Comparison of ENCODE assay signal across 10 cellular contexts in genomic region chr7:151089893-151090730, GRCh38. TPM values are rescaled to one million over a fixed set of nuclear protein-coding genes. Genes with fewer than 3 reads are reported as not detected.
DNase-seq lines count a peak whose midpoint lies in the region; ATAC-seq and TF ChIP-seq lines count a peak whose summit lies in the region.
"Had no signal": no experiment of that assay in that cellular context is flagged by ENCODE, and none has a peak within 500 bp of the region (broad histone marks: within the 10 kb centered on the region; RNA-seq: fewer than 3 reads in every experiment).

No MANE protein-coding gene starts in this region.

- no peak overlapping the region for H3K27ac Mint-ChIP-seq in H9
- H3K27ac Mint-ChIP-seq: activated naive CD8-positive, alpha-beta T cell had no signal

- H3K4me2 ChIP-seq in PC-3 (ENCODE audit: low read length) (peak overlapping the region; percentile 100; the same call in 1 of the 2 replicates), H9 (ENCODE audit: insufficient read depth, insufficient read length, low read length) (no peak overlapping the region)

- WGBS in thyroid gland, 2 donors: 81 to 88% methylated on average over 18 to 22 of the region's 22 CpGs
- no CpG with 5 or more reads among the region's 22 CpGs for WGBS in H9 (ENCODE audit: extremely low coverage, insufficient read length, low lambda C conversion rate)

- POLR2A ChIA-PET in PC-3 (lab: Charles Lee; ENCODE audit: unreplicated experiment): no interaction called here

- H4K5ac ChIP-seq in H9 (ENCODE audit: insufficient read length, low read depth, low read length): no peak overlapping the region

- H3K9ac ChIP-seq in PC-3 (ENCODE audit: low read length): no peak overlapping the region
- H3K9ac ChIP-seq in H9 (ENCODE audit: extremely low read depth, insufficient read length, low read length): no peak overlapping the region

- no peak overlapping the region for H3K56ac ChIP-seq in H9 (ENCODE audit: insufficient read length, low read depth, low read length)

- no peak overlapping the region for H3K23ac ChIP-seq in H9 (ENCODE audit: insufficient read length, low read depth, low read length)

- BruUV-seq in PC-3 (replicated peaks; lab: Mats Ljungman, UMichigan): no TSS peak

- H3K27me3 Mint-ChIP-seq in H9 (ENCODE audit: low read depth): peaks cover 7% of the 10 kb centered on the region

- no peak overlapping the region for H2BK15ac ChIP-seq in H9 (ENCODE audit: low read depth, low read length)

- H3K9me3 ChIP-seq in PC-3 (ENCODE audit: low read length): no peaks in the 10 kb centered on the region
- no peaks in the 10 kb centered on the region for H3K9me3 ChIP-seq in mucosa of descending colon
- H3K9me3 ChIP-seq in thyroid gland: no peaks in the 10 kb centered on the region
- no peaks in the 10 kb centered on the region for H3K9me3 ChIP-seq in H9 (ENCODE audit: control insufficient read depth, low read depth, low read length)

- H4K91ac ChIP-seq in H9 (ENCODE audit: insufficient read length, low read depth, low read length): no peak overlapping the region

- no peaks in the 10 kb centered on the region for H3K9me3 Mint-ChIP-seq in H9

- no peak for ATAC-seq in PC-3
- no peak for ATAC-seq in mucosa of descending colon

- H3F3A ChIP-seq in PC-3 (ENCODE audit: low read length, unreplicated experiment): no peaks in the 10 kb centered on the region

- peaks cover 13% of the 10 kb centered on the region for H3K23me2 ChIP-seq in H9 (ENCODE audit: insufficient read length, low read depth, low read length, poor library complexity, severe bottlenecking)

- intact Hi-C loops in PC-3 (cut with micrococcal nuclease): loop anchor here (1.0 kb wide), 1 partner anchor 23 kb away; no protein-coding TSS in a partner anchor
- intact Hi-C loops in dorsolateral prefrontal cortex (cut with DNase I): loop anchor here (2.0 kb wide), 2 partner anchors 21 to 29 kb away; no protein-coding TSS in a partner anchor
- intact Hi-C loops in mucosa of descending colon (cut with DNase I, micrococcal nuclease): no loop called here
- intact Hi-C loops in thyroid gland (cut with DNase I): no loop called here

- no peaks in the 10 kb centered on the region for H3K27me3 ChIP-seq in PC-3 (ENCODE audit: low read length)
- no peaks in the 10 kb centered on the region for H3K27me3 ChIP-seq in dorsolateral prefrontal cortex
- H3K27me3 ChIP-seq in thyroid gland: no peaks in the 10 kb centered on the region
- H3K27me3 ChIP-seq in H9 (ENCODE audit: insufficient read depth, low read length): no peaks in the 10 kb centered on the region; the same call in 1 of the 2 replicates

- peaks cover 30% of the 10 kb centered on the region for H3K4me1 ChIP-seq in PC-3 (ENCODE audit: insufficient read depth, low read length)
- H3K4me1 ChIP-seq in mucosa of descending colon (ENCODE audit: low read depth): peaks cover 27% of the 10 kb centered on the region
- H3K4me1 ChIP-seq in thyroid gland: peaks cover 12 to 46% of the 10 kb centered on the region in 2 donors
- H3K4me1 ChIP-seq in H9 (ENCODE audit: insufficient read depth, low read length): peaks cover 2% of the 10 kb centered on the region; the same call in 1 of the 2 replicates

- H2AK5ac ChIP-seq in H9 (ENCODE audit: insufficient read length, low read length): no peak overlapping the region

- H4K8ac ChIP-seq in H9 (replicated peaks; ENCODE audit: insufficient read length, low read depth, low read length): no peak overlapping the region

- H3K18ac ChIP-seq in H9 (ENCODE audit: insufficient read length, low read depth, low read length): no peak overlapping the region

- no peaks in the 10 kb centered on the region for H3K9me2 ChIP-seq in PC-3 (replicated peaks; ENCODE audit: low read length)

- H3K79me2 ChIP-seq in PC-3 (ENCODE audit: low read length) (peaks cover 84% of the 10 kb centered on the region), H9 (ENCODE audit: insufficient read depth, low read length) (peaks cover 23% of the 10 kb centered on the region)

- no peak for TF ChIP-seq CTCF in PC-3 (conservative IDR thresholded peaks at IDR 0.05; ENCODE audit: low read depth, low read length)
- TF ChIP-seq CTCF in dorsolateral prefrontal cortex (IDR thresholded peaks at IDR 0.05 in 54 of 56, conservative IDR thresholded peaks at IDR 0.05 in 2 of 56; ENCODE audit: low read depth in 1 of 56, partially characterized antibody in 56 of 56): no peak
- no peak for TF ChIP-seq CTCF in mucosa of descending colon (IDR thresholded peaks at IDR 0.05)
- TF ChIP-seq CTCF in thyroid gland (IDR thresholded peaks at IDR 0.05): no peak
- TF ChIP-seq CTCF in H9 (conservative IDR thresholded peaks at IDR 0.05): no peak

- CTCF ChIA-PET in PC-3 (lab: Charles Lee): no interaction called here

- H4K20me1 ChIP-seq in PC-3 (ENCODE audit: low read length) (peaks cover 29% of the 10 kb centered on the region), H9 (ENCODE audit: control insufficient read depth, insufficient read depth, insufficient read length) (no peaks in the 10 kb centered on the region)

- H3K36me3 ChIP-seq in PC-3 (ENCODE audit: low read depth, low read length) (no peaks in the 10 kb centered on the region; the same call in 1 of the 2 replicates), mucosa of descending colon (ENCODE audit: low read depth) (no peaks in the 10 kb centered on the region), thyroid gland (no peaks in the 10 kb centered on the region)

- no peak overlapping the region for H2BK120ac ChIP-seq in H9 (ENCODE audit: low read depth, low read length, poor library complexity, severe bottlenecking)

- no peak overlapping the region for H2BK5ac ChIP-seq in H9 (ENCODE audit: insufficient read length, low read length)

- H2BK20ac ChIP-seq in H9 (ENCODE audit: low read depth, low read length, poor library complexity, severe bottlenecking): no peak overlapping the region

- peaks cover 4% of the 10 kb centered on the region for H3K79me1 ChIP-seq in H9 (ENCODE audit: insufficient read depth, low read depth, low read length, poor library complexity, severe bottlenecking)

- H3K4ac ChIP-seq in H9 (ENCODE audit: low read depth, low read length): no peak overlapping the region

- H3T11ph ChIP-seq in H9 (ENCODE audit: low read length): no peak overlapping the region

- H3K27ac ChIP-seq in PC-3 (ENCODE audit: low read length) (0 out of 2 replicates have a peak overlapping the region, but pooled peaks have one; percentile 42), dorsolateral prefrontal cortex (peak overlapping the region in 54 of 59 donors; percentile 23 to 97 (median 93)), thyroid gland (peak overlapping the region; percentile 49 to 78 (median 69)), H9 (ENCODE audit: insufficient read length, low read depth, low read length) (no peak overlapping the region)

- H3K14ac ChIP-seq in H9 (ENCODE audit: insufficient read depth, low read length): no peak overlapping the region

- no peak overlapping the region for H3K4me3 ChIP-seq in PC-3 (ENCODE audit: low read length)
- H3K4me3 ChIP-seq in dorsolateral prefrontal cortex: peak overlapping the region in 54 of 59 donors; percentile 18 to 96 (median 86)
- H3K4me3 ChIP-seq in mucosa of descending colon: no peak overlapping the region
- no peak overlapping the region for H3K4me3 ChIP-seq in thyroid gland (replicated peaks in 1 of 3)

- H2AFZ ChIP-seq in PC-3 (ENCODE audit: low read length) (no peak overlapping the region), H9 (ENCODE audit: low read length) (no peak overlapping the region)

- H3K4me3 Mint-ChIP-seq in H9: peak overlapping the region in 1 of 2 experiments; percentile 93; a peak in 2 of 5 replicates

- no peak overlapping the region for H2BK12ac ChIP-seq in H9 (ENCODE audit: insufficient read length, low read depth, low read length)

- no peak for DNase-seq in PC-3
- peak in 1 of 10 donors; percentile 86 for DNase-seq in dorsolateral prefrontal cortex
- peak in 2 of 3 donors; percentile 37 to 49 for DNase-seq in mucosa of descending colon
- no peak for DNase-seq in thyroid gland
- no peak for DNase-seq in H9
- DNase-seq in NOMO-1 treated with DMSO at 0.1 percent for 48 hours (lab: John Stamatoyannopoulos, UW; ENCODE audit: unreplicated experiment): no peak
- DNase-seq in effector CD4-positive, alpha-beta T cell: no peak
- DNase-seq in OCI-M1 (lab: John Stamatoyannopoulos, UW): no peak
- DNase-seq: NCI-H1436 had no signal

- peaks cover 0 to 22% (median 3%) of the 10 kb centered on the region in 3 experiments; a peak in 5 of 7 replicates for H3K36me3 Mint-ChIP-seq in H9 (ENCODE audit: insufficient read depth in 1 of 3, low read depth in 3 of 3)
- H3K36me3 Mint-ChIP-seq: activated naive CD8-positive, alpha-beta T cell had no signal

- no peak for TF ChIP-seq POLR2A in thyroid gland (IDR thresholded peaks at IDR 0.05)

- peaks cover 39 to 43% of the 10 kb centered on the region in 2 experiments for H3K4me1 Mint-ChIP-seq in H9

RNA-seq across cellular contexts. Expression of gene AGAP3, which starts 3.8 kb away (rescaled TPM):
- 53.5 and 88.2 TPM in 2 replicates for total RNA-seq in PC-3 (2014; rRNA removed)
- total RNA-seq in dorsolateral prefrontal cortex: 100 to 1,000 TPM; 309 to 533 (median 426) TPM
- 100 to 1,000 TPM in 1 of 3 donors, 10 to 100 TPM in 2; 39.7 to 116 (median 50.6) TPM for total RNA-seq in mucosa of descending colon
- total RNA-seq in thyroid gland: 10 to 100 TPM; 49.0 to 75.2 (median 66.2) TPM
- 97.7 and 99.6 TPM in 2 replicates for total RNA-seq in H9 (2021)

RNA-seq across cellular contexts. Expression of gene TMUB1, which starts 6.8 kb away (rescaled TPM):
- total RNA-seq in PC-3 (2014; rRNA removed) (52.1 and 71.6 TPM in 2 replicates), dorsolateral prefrontal cortex (10 to 100 TPM; 17.3 to 45.4 (median 25.2) TPM), mucosa of descending colon (10 to 100 TPM; 54.2 to 63.7 (median 60.8) TPM), thyroid gland (10 to 100 TPM; 33.7 to 78.7 (median 44.2) TPM), H9 (2021) (45.4 and 53.6 TPM in 2 replicates)

RNA-seq across cellular contexts. Expression of gene FASTK, which starts 9.5 kb away (rescaled TPM):
- total RNA-seq in PC-3 (2014; rRNA removed) (163 and 211 TPM in 2 replicates), dorsolateral prefrontal cortex (100 to 1,000 TPM in 1 of 120 experiments, 10 to 100 TPM in 119; 53.2 to 105 (median 70.3) TPM), mucosa of descending colon (100 to 1,000 TPM in 1 of 3 donors, 10 to 100 TPM in 2; 78.6 to 122 (median 98.5) TPM), thyroid gland (100 to 1,000 TPM in 1 of 4 donors, 10 to 100 TPM in 3; 71.8 to 114 (median 78.8) TPM), H9 (2021) (57.8 and 59.5 TPM in 2 replicates)

RNA-seq across cellular contexts. Expression of gene SLC4A2, which starts 30.7 kb away (rescaled TPM):
- total RNA-seq in PC-3 (2014; rRNA removed): 267 and 284 TPM in 2 replicates
- 100 to 1,000 TPM in 1 of 120 experiments, 10 to 100 TPM in 119; 15.3 to 100 (median 42.1) TPM for total RNA-seq in dorsolateral prefrontal cortex
- 100 to 1,000 TPM in 1 of 3 donors, 10 to 100 TPM in 2; 82.2 to 168 (median 89.5) TPM for total RNA-seq in mucosa of descending colon
- 100 to 1,000 TPM in 1 of 4 donors, 10 to 100 TPM in 3; 48.5 to 109 (median 69.0) TPM for total RNA-seq in thyroid gland
- total RNA-seq in H9 (2021): 136 and 138 TPM in 2 replicates

RNA-seq across cellular contexts. Expression of gene CDK5, which starts 32.4 kb away (rescaled TPM):
- total RNA-seq in PC-3 (2014; rRNA removed): 30.6 and 40.1 TPM in 2 replicates
- total RNA-seq in dorsolateral prefrontal cortex: 10 to 100 TPM; 24.9 to 86.2 (median 58.7) TPM
- total RNA-seq in mucosa of descending colon: 10 to 100 TPM in 2 of 3 donors, 1 to 10 TPM in 1; 8.3 to 12.4 (median 11.7) TPM
- total RNA-seq in thyroid gland: 10 to 100 TPM in 2 of 4 donors, 1 to 10 TPM in 2; 5.3 to 17.4 (median 9.6) TPM
- 16.3 and 19.9 TPM in 2 replicates for total RNA-seq in H9 (2021)

Comparison
In these comparisons a context has a peak if more than half of its experiments do, and no peak if none do; other contexts are left out.
1. DNase-seq: peak in mucosa of descending colon (2 of 3); none in PC-3 (single experiment), thyroid gland (0 of 2), H9 (single experiment), NOMO-1 treated with DMSO at 0.1 percent for 48 hours (single experiment), effector CD4-positive, alpha-beta T cell (single experiment) and OCI-M1 (single experiment).
2. H3K4me3 ChIP-seq: peak in dorsolateral prefrontal cortex (54 of 59); none in PC-3 (single experiment), mucosa of descending colon (single experiment) and thyroid gland (0 of 3).
3. intact Hi-C loops: an anchor here in PC-3 (1.0 kb wide) and dorsolateral prefrontal cortex (2.0 kb wide); none called in mucosa of descending colon and thyroid gland.